Comparison of ENCODE assay signal across 9 cellular contexts in genomic region chr19:38252935-38253691, GRCh38. TPM values are rescaled to one million over a fixed set of nuclear protein-coding genes. Genes with fewer than 3 reads are reported as not detected.
DNase-seq lines count a peak whose midpoint lies in the region; ATAC-seq and TF ChIP-seq lines count a peak whose summit lies in the region.
"Had no signal": no experiment of that assay in that cellular context is flagged by ENCODE, and none has a peak within 500 bp of the region (broad histone marks: within the 10 kb centered on the region; RNA-seq: fewer than 3 reads in every experiment).

No MANE protein-coding gene starts in this region.

- no peak overlapping the region for H2BK5ac ChIP-seq in mesendoderm (ENCODE audit: low read length)

- H3K18ac ChIP-seq in mesendoderm (ENCODE audit: low read length), result peak overlapping the region; percentile 31

- H3K4me3 Mint-ChIP-seq in activated CD8-positive, alpha-beta memory T cell treated with anti-CD3 and anti-CD28 coated beads, Interleukin-2, amount 10 ng/mL, durations not matched to agents 7 days and 5 days, result no peak overlapping the region
- no peak overlapping the region for H3K4me3 Mint-ChIP-seq in T-helper 17 cell
- H3K4me3 Mint-ChIP-seq: HFFc6 had no signal

- H3K4me1 ChIP-seq in mesendoderm (ENCODE audit: control insufficient read depth, low read depth, low read length), result peaks cover 6% of the 10 kb centered on the region

- no peaks in the 10 kb centered on the region for H3K9me3 Mint-ChIP-seq in activated CD8-positive, alpha-beta memory T cell treated with anti-CD3 and anti-CD28 coated beads, Interleukin-2, amount 10 ng/mL, durations not matched to agents 7 days and 5 days (ENCODE audit: low read depth)
- H3K9me3 Mint-ChIP-seq: HFFc6 had no signal

- peak overlapping the region; percentile 10 for H2BK120ac ChIP-seq in mesendoderm (ENCODE audit: low read depth, low read length)

- no peak for TF ChIP-seq CTCF in NB4 (IDR thresholded peaks at IDR 0.05; ENCODE audit: low read depth, low read length)

- ATAC-seq in activated CD8-positive, alpha-beta memory T cell treated with anti-CD3 and anti-CD28 coated beads, Interleukin-2, amount 10 ng/mL, durations not matched to agents 7 days and 5 days, result no peak
- no peak for ATAC-seq in T-helper 17 cell
- no peak for ATAC-seq in HG03039 (IDR thresholded peaks at IDR 0.05; ENCODE audit: unreplicated experiment)

- H3K79me2 ChIP-seq in mesendoderm (ENCODE audit: control insufficient read depth, insufficient read depth, low read length), result no peaks in the 10 kb centered on the region

- CTCF ChIA-PET in activated CD8-positive, alpha-beta memory T cell treated with anti-CD3 and anti-CD28 coated beads, Interleukin-2, amount 10 ng/mL, durations not matched to agents 7 days and 5 days (lab: Charles Lee), result interaction anchor here (0.9 to 1.1 kb wide), 2 partner anchors 9 to 19 kb away, joined by 3 read pairs; no protein-coding TSS in a partner anchor

- no peak overlapping the region for H3K4me3 ChIP-seq in NB4 (ENCODE audit: low read depth, low read length)
- no peak overlapping the region for H3K4me3 ChIP-seq in mesendoderm (ENCODE audit: low read length)

- peak overlapping the region; percentile 7 for H3K9ac ChIP-seq in mesendoderm (ENCODE audit: low read length)

- no peaks in the 10 kb centered on the region for H3K36me3 ChIP-seq in mesendoderm (ENCODE audit: control insufficient read depth, insufficient read depth, low read length)

- no peak overlapping the region for H3K27ac Mint-ChIP-seq in activated CD8-positive, alpha-beta memory T cell treated with anti-CD3 and anti-CD28 coated beads, Interleukin-2, amount 10 ng/mL, durations not matched to agents 7 days and 5 days
- H3K27ac Mint-ChIP-seq in T-helper 17 cell, result no peak overlapping the region
- H3K27ac Mint-ChIP-seq: HFFc6 had no signal

- H4K5ac ChIP-seq in mesendoderm (ENCODE audit: low read length), result no peak overlapping the region

- no peaks in the 10 kb centered on the region for H3K27me3 ChIP-seq in mesendoderm (ENCODE audit: insufficient read depth, low read length, poor library complexity)

- H3K36me3 Mint-ChIP-seq in activated CD8-positive, alpha-beta memory T cell treated with anti-CD3 and anti-CD28 coated beads, Interleukin-2, amount 10 ng/mL, durations not matched to agents 7 days and 5 days, result no peaks in the 10 kb centered on the region
- H3K36me3 Mint-ChIP-seq in T-helper 17 cell (ENCODE audit: low read depth), result peaks cover 2% of the 10 kb centered on the region

- no peak overlapping the region for H4K8ac ChIP-seq in mesendoderm (ENCODE audit: low read depth, low read length)

- H3K56ac ChIP-seq in mesendoderm (ENCODE audit: low read length), result peak overlapping the region; percentile 68

- peaks cover 22% of the 10 kb centered on the region for H3K27me3 Mint-ChIP-seq in activated CD8-positive, alpha-beta memory T cell treated with anti-CD3 and anti-CD28 coated beads, Interleukin-2, amount 10 ng/mL, durations not matched to agents 7 days and 5 days
- peaks cover 26% of the 10 kb centered on the region for H3K27me3 Mint-ChIP-seq in T-helper 17 cell

- no peak overlapping the region for H3K4me2 ChIP-seq in mesendoderm (ENCODE audit: low read length)

- no peak overlapping the region for H2BK15ac ChIP-seq in mesendoderm (replicated peaks; ENCODE audit: low read depth)

- no peaks in the 10 kb centered on the region for H3K9me3 ChIP-seq in T-helper 17 cell (ENCODE audit: control insufficient read depth, low read length, poor library complexity, severe bottlenecking)

- H2AK5ac ChIP-seq in mesendoderm (ENCODE audit: low read length), result no peak overlapping the region

- no peak for TF ChIP-seq POLR2A in NB4 (IDR thresholded peaks at IDR 0.05; ENCODE audit: extremely low read depth, insufficient read length)

- peak overlapping the region; percentile 98 for H3K27ac ChIP-seq in cingulate gyrus (ENCODE audit: low read depth, low read length)
- H3K27ac ChIP-seq in mesendoderm (ENCODE audit: low read depth, low read length), result peak overlapping the region; percentile 22

- peak overlapping the region; percentile 2 for H3K4ac ChIP-seq in mesendoderm (ENCODE audit: low read depth, low read length)

- H3K79me1 ChIP-seq in mesendoderm (ENCODE audit: low read length), result no peaks in the 10 kb centered on the region

- H3K4me1 Mint-ChIP-seq in activated CD8-positive, alpha-beta memory T cell treated with anti-CD3 and anti-CD28 coated beads, Interleukin-2, amount 10 ng/mL, durations not matched to agents 7 days and 5 days, result peaks cover 11% of the 10 kb centered on the region
- H3K4me1 Mint-ChIP-seq in T-helper 17 cell, result peaks cover 6% of the 10 kb centered on the region

- no CpG with 5 or more reads among the region's 21 CpGs for WGBS in mesendoderm (ENCODE audit: extremely low coverage, insufficient coverage, low lambda C conversion rate)

- peak; percentile 54 for DNase-seq in NB4 (ENCODE audit: low read depth)
- DNase-seq in mesendoderm, result no peak
- peak; percentile 88 for DNase-seq in superior temporal gyrus (ENCODE audit: extremely low spot score)
- DNase-seq in activated CD8-positive, alpha-beta memory T cell treated with anti-CD3 and anti-CD28 coated beads, Interleukin-2, amount 10 ng/mL, durations not matched to agents 7 days and 5 days, result no peak
- DNase-seq in NCI-H774 (lab: John Stamatoyannopoulos, UW), result no peak
- no peak for DNase-seq in T-helper 17 cell
- DNase-seq: HFFc6 had no signal

- no peak overlapping the region for H3K23ac ChIP-seq in mesendoderm (ENCODE audit: low read length)

RNA-seq across cellular contexts. Expression of gene PPP1R14A, which starts 3.1 kb away (rescaled TPM):
- 11.3 TPM for polyA plus RNA-seq in mesendoderm (2013, experiment 1 of 2)
- polyA plus RNA-seq in mesendoderm (2013, experiment 2 of 2), result 10.1 TPM
- not detected for total RNA-seq in activated CD8-positive, alpha-beta memory T cell treated with anti-CD3 and anti-CD28 coated beads, Interleukin-2, amount 10 ng/mL, durations not matched to agents 7 days and 5 days
- total RNA-seq in T-helper 17 cell, result 1 to 10 TPM in 1 of 2 donors, under 1 TPM in 1; 0.90 to 6.7 TPM

RNA-seq across cellular contexts. Expression of gene SPINT2, which starts 11.3 kb away (rescaled TPM):
- 134 TPM for polyA plus RNA-seq in mesendoderm (2013, experiment 1 of 2)
- 134 TPM for polyA plus RNA-seq in mesendoderm (2013, experiment 2 of 2)
- total RNA-seq in activated CD8-positive, alpha-beta memory T cell treated with anti-CD3 and anti-CD28 coated beads, Interleukin-2, amount 10 ng/mL, durations not matched to agents 7 days and 5 days, result 10 to 100 TPM in 1 of 2 experiments, 1 to 10 TPM in 1; 9.3 to 15.6 TPM
- 10 to 100 TPM; 32.2 to 49.1 TPM for total RNA-seq in T-helper 17 cell

RNA-seq across cellular contexts. Expression of gene DPF1, which starts 29.1 kb away (rescaled TPM):
- 4.1 TPM for polyA plus RNA-seq in mesendoderm (2013, experiment 1 of 2)
- 3.6 TPM for polyA plus RNA-seq in mesendoderm (2013, experiment 2 of 2)
- under 1 TPM in 1 of 2 experiments, not detected in 1; 0.47 TPM for total RNA-seq in activated CD8-positive, alpha-beta memory T cell treated with anti-CD3 and anti-CD28 coated beads, Interleukin-2, amount 10 ng/mL, durations not matched to agents 7 days and 5 days
- not detected for total RNA-seq in T-helper 17 cell

RNA-seq across cellular contexts. Expression of gene C19orf33, which starts 50.9 kb away (rescaled TPM):
- polyA plus RNA-seq in mesendoderm (2013, experiment 1 of 2), result 13.7 TPM
- 14.0 TPM for polyA plus RNA-seq in mesendoderm (2013, experiment 2 of 2)
- total RNA-seq in activated CD8-positive, alpha-beta memory T cell treated with anti-CD3 and anti-CD28 coated beads, Interleukin-2, amount 10 ng/mL, durations not matched to agents 7 days and 5 days, result not detected
- 10 to 100 TPM in 1 of 2 donors, under 1 TPM in 1; 0.94 to 11.8 TPM for total RNA-seq in T-helper 17 cell
- total RNA-seq: HFFc6 had no signal

Comparison
In these comparisons a context has a peak if more than half of its experiments do, and no peak if none do; other contexts are left out.
1. DNase-seq: peak in NB4 (single experiment) and superior temporal gyrus (single experiment); none in mesendoderm (single experiment), activated CD8-positive, alpha-beta memory T cell treated with anti-CD3 and anti-CD28 coated beads, Interleukin-2, amount 10 ng/mL, durations not matched to agents 7 days and 5 days (single experiment), NCI-H774 (single experiment) and T-helper 17 cell (0 of 3).